In the genomic region with DNA sequence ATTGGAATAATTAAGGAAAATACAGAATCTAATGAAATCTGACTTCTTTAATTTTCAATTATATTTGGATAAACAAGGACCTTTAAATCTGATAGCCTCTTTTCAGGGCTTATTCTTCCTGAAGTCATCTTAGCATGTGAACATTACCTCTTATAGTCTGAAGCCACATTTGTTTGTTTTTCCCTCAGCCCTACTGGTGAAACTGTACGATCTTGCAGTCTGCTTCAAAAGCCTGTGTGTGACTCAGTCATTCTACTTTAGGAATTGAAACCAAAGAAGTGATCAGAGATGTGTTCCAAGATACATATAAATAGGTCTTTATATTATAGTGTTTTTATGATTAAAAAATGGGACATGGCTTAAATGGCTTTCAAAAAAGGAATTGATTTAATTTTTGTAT, we compare ENCODE assay signal across 26 cellular contexts.
A peak's percentile ranks its signal among the peaks of the same experiment; 100 is the strongest.
DNase-seq lines count a peak whose midpoint lies in the region; ATAC-seq and TF ChIP-seq lines count a peak whose summit lies in the region.
"Had no signal": no experiment of that assay in that cellular context is flagged by ENCODE, and none has a peak within 500 bp of the region (broad histone marks: within the 10 kb centered on the region; RNA-seq: fewer than 3 reads in every experiment).

No MANE protein-coding gene starts in this region.

- BruUV-seq in Caco-2 (replicated peaks; lab: Mats Ljungman, UMichigan): no TSS peak

- H3K4me3 Mint-ChIP-seq in Caco-2 (ENCODE audit: unreplicated experiment): no peak overlapping the region
- H3K4me3 Mint-ChIP-seq: activated naive CD8-positive, alpha-beta T cell treated with anti-CD3 and anti-CD28 coated beads, Interleukin-2, amount 10 ng/mL, durations not matched to agents 7 days and 5 days; activated T-helper 17 cell treated with anti-CD3 and anti-CD28 coated beads, Interleukin-2, amount 50 U/mL, for 72 hours; CD8-positive, alpha-beta T cell; IgD-negative memory B cell had no signal

- TF ChIP-seq CTCF in MM.1S (IDR thresholded peaks at IDR 0.05; ENCODE audit: low read length) (no peak), Caco-2 (IDR thresholded peaks at IDR 0.05; ENCODE audit: insufficient read depth in 1 of 2, low read depth in 1 of 2, low read length in 1 of 2, severe bottlenecking in 1 of 2, unreplicated experiment in 1 of 2) (no peak), dorsolateral prefrontal cortex (IDR thresholded peaks at IDR 0.05 in 54 of 56, conservative IDR thresholded peaks at IDR 0.05 in 2 of 56; ENCODE audit: low read depth in 1 of 56, partially characterized antibody in 56 of 56) (no peak)

- H3K27ac Mint-ChIP-seq in Caco-2 (ENCODE audit: unreplicated experiment): no peak overlapping the region
- H3K27ac Mint-ChIP-seq: activated naive CD8-positive, alpha-beta T cell treated with anti-CD3 and anti-CD28 coated beads, Interleukin-2, amount 10 ng/mL, durations not matched to agents 7 days and 5 days; activated T-helper 17 cell treated with anti-CD3 and anti-CD28 coated beads, Interleukin-2, amount 50 U/mL, for 72 hours; CD8-positive, alpha-beta T cell; IgD-negative memory B cell had no signal

- H3K4me1 Mint-ChIP-seq in Caco-2 (ENCODE audit: low read depth, unreplicated experiment): no peaks in the 10 kb centered on the region
- H3K4me1 Mint-ChIP-seq: activated naive CD8-positive, alpha-beta T cell treated with anti-CD3 and anti-CD28 coated beads, Interleukin-2, amount 10 ng/mL, durations not matched to agents 7 days and 5 days; activated T-helper 17 cell treated with anti-CD3 and anti-CD28 coated beads, Interleukin-2, amount 50 U/mL, for 72 hours; IgD-negative memory B cell had no signal

- H2AFZ ChIP-seq in MM.1S (ENCODE audit: low read length): no peak overlapping the region

- H3K4me1 ChIP-seq in MM.1S (ENCODE audit: low read length) (peaks cover 7% of the 10 kb centered on the region), Caco-2 (no peaks in the 10 kb centered on the region)
- H3K4me1 ChIP-seq: foreskin keratinocyte, left ventricle myocardium inferior, stomach, upper lobe of left lung had no signal

- in situ Hi-C loops in ACHN (cut with HindIII; ENCODE audit: low pct_ligation_motif_present, low pct_unique_long_range_greater_than_20kb, low sequenced_read_pairs): no loop called here

- no peaks in the 10 kb centered on the region for H3K36me3 ChIP-seq in MM.1S (replicated peaks; ENCODE audit: insufficient read depth, low read length)
- no peaks in the 10 kb centered on the region for H3K36me3 ChIP-seq in Caco-2 (ENCODE audit: control insufficient read depth, insufficient read depth, low read length)
- H3K36me3 ChIP-seq: left ventricle myocardium inferior, stomach, upper lobe of left lung had no signal

- CTCF ChIA-PET in Caco-2 (lab: Charles Lee): no interaction called here

- H3K27me3 ChIP-seq in MM.1S (replicated peaks; ENCODE audit: insufficient read depth, low read length): no peaks in the 10 kb centered on the region
- H3K27me3 ChIP-seq in Caco-2 (replicated peaks; ENCODE audit: control insufficient read depth, insufficient read depth, low read length): no peaks in the 10 kb centered on the region; the same call in 1 of the 2 replicates
- no peaks in the 10 kb centered on the region for H3K27me3 ChIP-seq in dorsolateral prefrontal cortex
- H3K27me3 ChIP-seq: foreskin keratinocyte, stomach, upper lobe of left lung had no signal

- H3K27ac ChIP-seq in MM.1S (ENCODE audit: low read length): no peak overlapping the region
- no peak overlapping the region for H3K27ac ChIP-seq in dorsolateral prefrontal cortex
- H3K27ac ChIP-seq: foreskin keratinocyte, left ventricle myocardium inferior, stomach, upper lobe of left lung had no signal

- no peaks in the 10 kb centered on the region for H3F3A ChIP-seq in MM.1S (ENCODE audit: insufficient read depth, low read length)

- no peaks in the 10 kb centered on the region for H3K9me2 ChIP-seq in MM.1S (replicated peaks; ENCODE audit: insufficient read depth, low read length)

- DNase-seq in AG08396 (ENCODE audit: low spot score) (peak; percentile 7), MM.1S (peak; percentile 17), astrocyte of the hippocampus (ENCODE audit: low read depth, low spot score) (peak; percentile 52), glomerular visceral epithelial cell (ENCODE audit: extremely low spot score) (peak; percentile 8), Caco-2 (no peak), dorsolateral prefrontal cortex (no peak), ACHN (no peak)
- DNase-seq: activated CD4-positive, alpha-beta T cell treated with anti-CD3 and anti-CD28 coated beads for 1 hour; activated naive CD8-positive, alpha-beta T cell treated with anti-CD3 and anti-CD28 coated beads, Interleukin-2, amount 10 ng/mL, durations not matched to agents 7 days and 5 days; CD8-positive, alpha-beta T cell; central memory CD4-positive, alpha-beta T cell; effector CD4-positive, alpha-beta T cell; foreskin keratinocyte; GOT3; left ventricle myocardium inferior; NCI-H1048; NCI-H2081 treated with DMSO at 0.1 percent for 48 hours; NCI-H69; stimulated activated CD4-positive, alpha-beta T cell treated with anti-CD3 and anti-CD28 coated beads, Interleukin-2, amount 100 ng/mL, for 24 hours; stomach; T-helper 9 cell; upper lobe of left lung had no signal

- H3K9me3 Mint-ChIP-seq in Caco-2 (ENCODE audit: unreplicated experiment): no peaks in the 10 kb centered on the region
- H3K9me3 Mint-ChIP-seq: activated naive CD8-positive, alpha-beta T cell treated with anti-CD3 and anti-CD28 coated beads, Interleukin-2, amount 10 ng/mL, durations not matched to agents 7 days and 5 days; activated T-helper 17 cell treated with anti-CD3 and anti-CD28 coated beads, Interleukin-2, amount 50 U/mL, for 72 hours; CD8-positive, alpha-beta T cell; IgD-negative memory B cell had no signal

- no peaks in the 10 kb centered on the region for H3K36me3 Mint-ChIP-seq in Caco-2 (ENCODE audit: insufficient read depth, unreplicated experiment)
- H3K36me3 Mint-ChIP-seq: activated naive CD8-positive, alpha-beta T cell treated with anti-CD3 and anti-CD28 coated beads, Interleukin-2, amount 10 ng/mL, durations not matched to agents 7 days and 5 days; CD8-positive, alpha-beta T cell; IgD-negative memory B cell had no signal

- no peak overlapping the region for H3K9ac ChIP-seq in MM.1S (ENCODE audit: low read length)

- H3K9me3 ChIP-seq in MM.1S (replicated peaks; ENCODE audit: insufficient read depth, low read length) (no peaks in the 10 kb centered on the region), Caco-2 (no peaks in the 10 kb centered on the region)
- H3K9me3 ChIP-seq: left ventricle myocardium inferior, stomach, upper lobe of left lung had no signal

- no peak overlapping the region for H3K4me2 ChIP-seq in MM.1S (ENCODE audit: low read depth, low read length)

- intact Hi-C loops in Caco-2 (cut with micrococcal nuclease; ENCODE audit: unreplicated experiment) (no loop called here), dorsolateral prefrontal cortex (cut with DNase I) (no loop called here)

- H3K4me3 ChIP-seq in MM.1S (ENCODE audit: low read length) (no peak overlapping the region), Caco-2 (ENCODE audit: low read depth, low read length) (no peak overlapping the region), dorsolateral prefrontal cortex (no peak overlapping the region)
- H3K4me3 ChIP-seq: left ventricle myocardium inferior, stomach, upper lobe of left lung had no signal

- no peaks in the 10 kb centered on the region for H4K20me1 ChIP-seq in MM.1S (ENCODE audit: insufficient read depth, low read length)

- H3K79me2 ChIP-seq in MM.1S (ENCODE audit: low read length): no peaks in the 10 kb centered on the region

- peaks cover 6% of the 10 kb centered on the region for H3K27me3 Mint-ChIP-seq in Caco-2 (ENCODE audit: insufficient read depth, unreplicated experiment)
- H3K27me3 Mint-ChIP-seq: activated naive CD8-positive, alpha-beta T cell treated with anti-CD3 and anti-CD28 coated beads, Interleukin-2, amount 10 ng/mL, durations not matched to agents 7 days and 5 days; activated T-helper 17 cell treated with anti-CD3 and anti-CD28 coated beads, Interleukin-2, amount 50 U/mL, for 72 hours; IgD-negative memory B cell had no signal

- POLR2A ChIA-PET in Caco-2 (lab: Charles Lee): no interaction called here

- no peak for ATAC-seq in HG02763 (IDR thresholded peaks at IDR 0.05; ENCODE audit: unreplicated experiment)
- ATAC-seq: activated T-helper 17 cell treated with anti-CD3 and anti-CD28 coated beads, Interleukin-2, amount 50 U/mL, for 72 hours; CD8-positive, alpha-beta T cell; foreskin keratinocyte; SK-N-SH treated with all-trans-retinoic acid at 6 μM for 48 hours had no signal

Comparison
In these comparisons a context has a peak if more than half of its experiments do, and no peak if none do; other contexts are left out.
1. DNase-seq: peak in AG08396 (single experiment), MM.1S (single experiment), astrocyte of the hippocampus (single experiment) and glomerular visceral epithelial cell (single experiment); none in Caco-2 (0 of 2), dorsolateral prefrontal cortex (0 of 10) and ACHN (single experiment).